ENCODE assay signal across 10 cellular contexts in the genomic region with DNA sequence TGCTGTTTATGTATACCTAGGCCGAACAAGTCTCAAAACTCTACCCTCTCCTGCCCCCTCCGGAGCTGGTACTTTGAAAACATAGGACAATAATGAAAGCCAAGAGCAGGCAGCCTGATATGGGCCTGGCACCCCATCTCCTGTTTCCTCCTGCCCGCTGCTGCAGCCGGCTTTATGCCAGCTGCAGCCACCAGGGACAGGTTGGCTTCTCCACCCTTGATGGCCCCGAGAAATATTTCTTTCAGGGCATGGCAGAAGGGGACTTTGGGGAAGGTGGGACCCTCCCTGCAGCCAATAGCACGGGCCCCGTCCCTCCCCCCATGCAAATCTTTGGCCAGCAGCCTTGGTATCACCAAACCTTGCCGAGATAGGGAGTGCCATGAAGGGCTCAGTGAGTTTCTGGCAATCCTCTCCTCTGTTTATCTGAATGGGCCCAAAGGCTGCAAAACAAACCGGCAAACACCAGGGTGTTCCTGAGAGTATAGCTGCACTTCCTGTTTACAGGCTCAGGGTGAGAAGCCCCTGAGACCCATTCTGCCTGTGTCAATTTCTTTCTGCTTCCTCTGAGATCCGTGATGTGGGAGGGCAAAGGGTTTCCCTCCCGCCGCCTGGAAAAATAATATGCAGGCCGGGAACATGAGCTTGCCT.
A peak's percentile ranks its signal among the peaks of the same experiment; 100 is the strongest.
DNase-seq lines count a peak whose midpoint lies in the region; ATAC-seq and TF ChIP-seq lines count a peak whose summit lies in the region.
"Had no signal": no experiment of that assay in that cellular context is flagged by ENCODE, and none has a peak within 500 bp of the region (broad histone marks: within the 10 kb centered on the region; RNA-seq: fewer than 3 reads in every experiment).

No MANE protein-coding gene starts in this region.

- peak overlapping the region in 10 of 11 experiments; percentile 16 to 84 (median 76); a peak in 20 of 22 replicates for H3K27ac ChIP-seq in BLaER1 treated with 17β-estradiol and CSF1 and Interleukin-3, amounts not matched to agents 10 nM and 100 nM
- H3K27ac ChIP-seq in liver (ENCODE audit: low read depth in 1 of 2, low read length in 2 of 2) = peak overlapping the region; percentile 95

- no peaks in the 10 kb centered on the region for H3K9me3 Mint-ChIP-seq in activated naive CD4-positive, alpha-beta T cell treated with anti-CD3 and anti-CD28 coated beads, Interleukin-2, amount 10 ng/mL, durations not matched to agents 7 days and 5 days
- H3K9me3 Mint-ChIP-seq: activated naive CD8-positive, alpha-beta T cell treated with anti-CD3 and anti-CD28 coated beads for 36 hours had no signal

- H3K4me2 ChIP-seq in BLaER1 treated with 17β-estradiol and CSF1 and Interleukin-3, amounts not matched to agents 10 nM and 100 nM = peak overlapping the region; percentile 66 to 91 (median 86)

- no peaks in the 10 kb centered on the region for H3K27me3 Mint-ChIP-seq in activated naive CD4-positive, alpha-beta T cell treated with anti-CD3 and anti-CD28 coated beads, Interleukin-2, amount 10 ng/mL, durations not matched to agents 7 days and 5 days
- H3K27me3 Mint-ChIP-seq: activated naive CD8-positive, alpha-beta T cell treated with anti-CD3 and anti-CD28 coated beads for 36 hours had no signal

- no peaks in the 10 kb centered on the region for H4K20me1 ChIP-seq in BLaER1 treated with 17β-estradiol and CSF1 and Interleukin-3, amounts not matched to agents 10 nM and 100 nM

- H3K36me3 ChIP-seq in BLaER1 treated with 17β-estradiol and CSF1 and Interleukin-3, amounts not matched to agents 10 nM and 100 nM = no peaks in the 10 kb centered on the region
- no peaks in the 10 kb centered on the region for H3K36me3 ChIP-seq in liver (ENCODE audit: control insufficient read depth in 4 of 4, insufficient read depth in 3 of 4, low read depth in 1 of 4, low read length in 3 of 4)

- no peaks in the 10 kb centered on the region for H3K36me3 Mint-ChIP-seq in activated naive CD4-positive, alpha-beta T cell treated with anti-CD3 and anti-CD28 coated beads, Interleukin-2, amount 10 ng/mL, durations not matched to agents 7 days and 5 days
- H3K36me3 Mint-ChIP-seq: activated naive CD8-positive, alpha-beta T cell treated with anti-CD3 and anti-CD28 coated beads for 36 hours had no signal

- TF ChIP-seq RAD21 in liver (IDR thresholded peaks at IDR 0.05) = peak; percentile 21 to 49

- H3K4me1 Mint-ChIP-seq in activated naive CD4-positive, alpha-beta T cell treated with anti-CD3 and anti-CD28 coated beads, Interleukin-2, amount 10 ng/mL, durations not matched to agents 7 days and 5 days = peaks cover 5% of the 10 kb centered on the region

- H3K9me3 ChIP-seq in BLaER1 treated with 17β-estradiol and CSF1 and Interleukin-3, amounts not matched to agents 10 nM and 100 nM (replicated peaks in 1 of 11) = peaks cover 0 to 11% (median 7%) of the 10 kb centered on the region in 11 experiments; a peak in 17 of 22 replicates
- no peaks in the 10 kb centered on the region for H3K9me3 ChIP-seq in liver (ENCODE audit: control insufficient read depth in 4 of 4, low read length in 3 of 4)

- CTCF ChIA-PET in activated naive CD4-positive, alpha-beta T cell treated with anti-CD3 and anti-CD28 coated beads, Interleukin-2, amount 10 ng/mL, durations not matched to agents 7 days and 5 days (lab: Charles Lee) = no interaction called here

- no peaks in the 10 kb centered on the region for H3K27me3 ChIP-seq in BLaER1 treated with 17β-estradiol and CSF1 and Interleukin-3, amounts not matched to agents 10 nM and 100 nM
- H3K27me3 ChIP-seq in liver (ENCODE audit: control insufficient read depth in 4 of 4, insufficient read depth in 4 of 4, low read length in 3 of 4) = no peaks in the 10 kb centered on the region

- peak; percentile 63 for DNase-seq in SW480 (ENCODE audit: low spot score)
- no peak for DNase-seq in activated naive CD4-positive, alpha-beta T cell treated with anti-CD3 and anti-CD28 coated beads, Interleukin-2, amount 10 ng/mL, durations not matched to agents 7 days and 5 days
- DNase-seq in NCI-H1930 (lab: John Stamatoyannopoulos, UW) = no peak
- no peak for DNase-seq in amniotic stem cell (lab: John Stamatoyannopoulos, UW)
- DNase-seq in DMS114 treated with DMSO at 0.1 percent for 48 hours (lab: John Stamatoyannopoulos, UW; ENCODE audit: unreplicated experiment) = no peak
- DNase-seq: activated naive CD8-positive, alpha-beta T cell treated with anti-CD3 and anti-CD28 coated beads for 36 hours; NCI-H187 had no signal

- peaks cover 25 to 44% (median 36%) of the 10 kb centered on the region in 10 experiments for H3K4me1 ChIP-seq in BLaER1 treated with 17β-estradiol and CSF1 and Interleukin-3, amounts not matched to agents 10 nM and 100 nM
- peaks cover 3 to 28% (median 19%) of the 10 kb centered on the region in 4 donors for H3K4me1 ChIP-seq in liver (ENCODE audit: control insufficient read depth in 4 of 4, insufficient read depth in 4 of 4, low read length in 3 of 4)

- no peak overlapping the region for H3K27ac Mint-ChIP-seq in activated naive CD4-positive, alpha-beta T cell treated with anti-CD3 and anti-CD28 coated beads, Interleukin-2, amount 10 ng/mL, durations not matched to agents 7 days and 5 days
- H3K27ac Mint-ChIP-seq: activated naive CD8-positive, alpha-beta T cell treated with anti-CD3 and anti-CD28 coated beads for 36 hours had no signal

- 16% methylated on average over 13 of the region's 13 CpGs for WGBS in liver

- no peak overlapping the region for H3K4me3 Mint-ChIP-seq in activated naive CD4-positive, alpha-beta T cell treated with anti-CD3 and anti-CD28 coated beads, Interleukin-2, amount 10 ng/mL, durations not matched to agents 7 days and 5 days
- H3K4me3 Mint-ChIP-seq: activated naive CD8-positive, alpha-beta T cell treated with anti-CD3 and anti-CD28 coated beads for 36 hours had no signal

- H3K4me3 ChIP-seq in BLaER1 treated with 17β-estradiol and CSF1 and Interleukin-3, amounts not matched to agents 10 nM and 100 nM = peak overlapping the region in 8 of 10 experiments; percentile 23 to 55 (median 34); a peak in 12 of 20 replicates
- peak overlapping the region; percentile 56 to 67 (median 66) for H3K4me3 ChIP-seq in liver (ENCODE audit: low read depth in 1 of 3, low read length in 3 of 3)

- peak overlapping the region in 10 of 11 experiments; percentile 5 to 71 (median 64); a peak in 19 of 22 replicates for H3K9ac ChIP-seq in BLaER1 treated with 17β-estradiol and CSF1 and Interleukin-3, amounts not matched to agents 10 nM and 100 nM
- H3K9ac ChIP-seq in liver (ENCODE audit: low read depth in 1 of 2, low read length in 2 of 2) = peak overlapping the region; percentile 65 to 93

- TF ChIP-seq CTCF in liver (IDR thresholded peaks at IDR 0.05; ENCODE audit: low read depth, low read length, missing input control) = peak; percentile 45

- ATAC-seq in GM19438 (IDR thresholded peaks at IDR 0.05; ENCODE audit: low read depth, unreplicated experiment) = peak; percentile 78

TF ChIP-seq in liver, 16 proteins besides CTCF, POLR2A, EP300 and RAD21 (continues in another document):
- TF ChIP-seq JUND (IDR thresholded peaks at IDR 0.05) = no peak
- peak; percentile 20 for TF ChIP-seq NR2F2 (IDR thresholded peaks at IDR 0.05)
- peak in 1 of 2 donors; percentile 9 for TF ChIP-seq HNF4A (conservative IDR thresholded peaks at IDR 0.05)
- no peak for TF ChIP-seq EGR1 (IDR thresholded peaks at IDR 0.05; ENCODE audit: low read depth in 2 of 2)
- TF ChIP-seq, protein P1, sequence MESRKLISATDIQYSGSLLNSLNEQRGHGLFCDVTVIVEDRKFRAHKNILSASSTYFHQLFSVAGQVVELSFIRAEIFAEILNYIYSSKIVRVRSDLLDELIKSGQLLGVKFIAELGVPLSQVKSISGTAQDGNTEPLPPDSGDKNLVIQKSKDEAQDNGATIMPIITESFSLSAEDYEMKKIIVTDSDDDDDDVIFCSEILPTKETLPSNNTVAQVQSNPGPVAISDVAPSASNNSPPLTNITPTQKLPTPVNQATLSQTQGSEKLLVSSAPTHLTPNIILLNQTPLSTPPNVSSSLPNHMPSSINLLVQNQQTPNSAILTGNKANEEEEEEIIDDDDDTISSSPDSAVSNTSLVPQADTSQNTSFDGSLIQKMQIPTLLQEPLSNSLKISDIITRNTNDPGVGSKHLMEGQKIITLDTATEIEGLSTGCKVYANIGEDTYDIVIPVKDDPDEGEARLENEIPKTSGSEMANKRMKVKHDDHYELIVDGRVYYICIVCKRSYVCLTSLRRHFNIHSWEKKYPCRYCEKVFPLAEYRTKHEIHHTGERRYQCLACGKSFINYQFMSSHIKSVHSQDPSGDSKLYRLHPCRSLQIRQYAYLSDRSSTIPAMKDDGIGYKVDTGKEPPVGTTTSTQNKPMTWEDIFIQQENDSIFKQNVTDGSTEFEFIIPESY (IDR thresholded peaks at IDR 0.05) = no peak
- peak; percentile 28 for TF ChIP-seq SP1 (IDR thresholded peaks at IDR 0.05)
- TF ChIP-seq, protein P2, sequence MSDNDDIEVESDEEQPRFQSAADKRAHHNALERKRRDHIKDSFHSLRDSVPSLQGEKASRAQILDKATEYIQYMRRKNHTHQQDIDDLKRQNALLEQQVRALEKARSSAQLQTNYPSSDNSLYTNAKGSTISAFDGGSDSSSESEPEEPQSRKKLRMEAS (IDR thresholded peaks at IDR 0.05) = no peak
- peak; percentile 14 for TF ChIP-seq YY1 (IDR thresholded peaks at IDR 0.05)
- TF ChIP-seq RXRA (IDR thresholded peaks at IDR 0.05) = no peak
- no peak for TF ChIP-seq TAF1 (conservative IDR thresholded peaks at IDR 0.05)
- no peak for TF ChIP-seq GABPA (IDR thresholded peaks at IDR 0.05 in 1 of 2, conservative IDR thresholded peaks at IDR 0.05 in 1 of 2)
- TF ChIP-seq HNF4G (IDR thresholded peaks at IDR 0.05) = no peak
- TF ChIP-seq, protein P3, sequence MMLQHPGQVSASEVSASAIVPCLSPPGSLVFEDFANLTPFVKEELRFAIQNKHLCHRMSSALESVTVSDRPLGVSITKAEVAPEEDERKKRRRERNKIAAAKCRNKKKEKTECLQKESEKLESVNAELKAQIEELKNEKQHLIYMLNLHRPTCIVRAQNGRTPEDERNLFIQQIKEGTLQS (IDR thresholded peaks at IDR 0.05) = no peak
